18 cellular contexts compared by ENCODE assay signal in the genomic region with DNA sequence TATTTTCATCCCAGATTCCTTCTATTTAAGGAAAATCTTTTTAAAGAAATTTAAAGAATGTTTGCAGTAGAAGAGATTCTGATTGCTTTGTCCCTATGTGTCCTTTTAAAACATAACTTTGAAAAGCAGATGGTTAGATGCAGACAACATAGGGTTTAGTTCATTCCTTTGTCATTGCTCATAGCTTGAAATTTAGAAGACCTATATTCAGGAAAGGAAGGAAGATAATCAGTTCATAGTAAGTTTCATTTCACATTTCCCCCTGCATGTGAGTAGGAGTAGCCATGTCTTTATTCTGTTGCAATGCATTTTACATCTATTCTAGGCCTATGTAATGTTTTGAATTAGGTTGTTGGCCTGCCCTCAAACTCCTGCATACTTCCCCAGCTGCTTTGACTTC.
DNase-seq lines count a peak whose midpoint lies in the region; ATAC-seq, FAIRE-seq and TF ChIP-seq lines count a peak whose summit lies in the region.
"Had no signal": no experiment of that assay in that cellular context is flagged by ENCODE, and none has a peak within 500 bp of the region (broad histone marks: within the 10 kb centered on the region; RNA-seq: fewer than 3 reads in every experiment).

No MANE protein-coding gene starts in this region.

- no peak for TF ChIP-seq CTCF in PC-3 (conservative IDR thresholded peaks at IDR 0.05; ENCODE audit: low read depth, low read length)
- TF ChIP-seq CTCF in osteocyte (IDR thresholded peaks at IDR 0.05), result no peak
- no peak for TF ChIP-seq CTCF in uterus (IDR thresholded peaks at IDR 0.05)
- no peak for TF ChIP-seq CTCF in endothelial cell (IDR thresholded peaks at IDR 0.05; ENCODE audit: unreplicated experiment)

- peaks cover 8% of the 10 kb centered on the region for H3K9me3 Mint-ChIP-seq in osteocyte (ENCODE audit: unreplicated experiment)
- no peaks in the 10 kb centered on the region for H3K9me3 Mint-ChIP-seq in endothelial cell (ENCODE audit: unreplicated experiment)
- H3K9me3 Mint-ChIP-seq: activated naive CD8-positive, alpha-beta T cell treated with anti-CD3 and anti-CD28 coated beads, Interleukin-2, amount 10 ng/mL, durations not matched to agents 7 days and 5 days had no signal

- no peak overlapping the region for H3K27ac ChIP-seq in PC-3 (ENCODE audit: low read length)
- no peak overlapping the region for H3K27ac ChIP-seq in uterus
- H3K27ac ChIP-seq: BLaER1, thoracic aorta had no signal

- H3K27ac Mint-ChIP-seq in osteocyte (ENCODE audit: unreplicated experiment) (peak overlapping the region; percentile 28), T-helper 17 cell (no peak overlapping the region), endothelial cell (ENCODE audit: unreplicated experiment) (no peak overlapping the region)
- H3K27ac Mint-ChIP-seq: activated naive CD8-positive, alpha-beta T cell treated with anti-CD3 and anti-CD28 coated beads, Interleukin-2, amount 10 ng/mL, durations not matched to agents 7 days and 5 days; activated T-helper 17 cell treated with anti-CD3 and anti-CD28 coated beads, Interleukin-2, amount 50 U/mL, for 72 hours had no signal

- H2AFZ ChIP-seq in PC-3 (ENCODE audit: low read length), result no peak overlapping the region

- H3K4me1 Mint-ChIP-seq in osteocyte (ENCODE audit: unreplicated experiment) (peaks cover 25% of the 10 kb centered on the region), T-helper 17 cell (no peaks in the 10 kb centered on the region), endothelial cell (ENCODE audit: unreplicated experiment) (no peaks in the 10 kb centered on the region)
- H3K4me1 Mint-ChIP-seq: activated naive CD8-positive, alpha-beta T cell treated with anti-CD3 and anti-CD28 coated beads, Interleukin-2, amount 10 ng/mL, durations not matched to agents 7 days and 5 days; activated T-helper 17 cell treated with anti-CD3 and anti-CD28 coated beads, Interleukin-2, amount 50 U/mL, for 72 hours had no signal

- H3K36me3 ChIP-seq in PC-3 (ENCODE audit: low read depth, low read length), result no peaks in the 10 kb centered on the region
- no peaks in the 10 kb centered on the region for H3K36me3 ChIP-seq in uterus
- H3K36me3 ChIP-seq: BLaER1, thoracic aorta had no signal

- H3K4me2 ChIP-seq in PC-3 (ENCODE audit: low read length), result no peak overlapping the region
- H3K4me2 ChIP-seq: BLaER1 had no signal

- H3K4me3 Mint-ChIP-seq in osteocyte (ENCODE audit: unreplicated experiment) (no peak overlapping the region), T-helper 17 cell (no peak overlapping the region), endothelial cell (ENCODE audit: unreplicated experiment) (no peak overlapping the region)
- H3K4me3 Mint-ChIP-seq: activated naive CD8-positive, alpha-beta T cell treated with anti-CD3 and anti-CD28 coated beads, Interleukin-2, amount 10 ng/mL, durations not matched to agents 7 days and 5 days; activated T-helper 17 cell treated with anti-CD3 and anti-CD28 coated beads, Interleukin-2, amount 50 U/mL, for 72 hours had no signal

- H3K36me3 Mint-ChIP-seq in osteocyte (ENCODE audit: unreplicated experiment), result peaks cover 2% of the 10 kb centered on the region
- H3K36me3 Mint-ChIP-seq in T-helper 17 cell (ENCODE audit: low read depth), result no peaks in the 10 kb centered on the region
- no peaks in the 10 kb centered on the region for H3K36me3 Mint-ChIP-seq in endothelial cell (ENCODE audit: low read depth, unreplicated experiment)
- H3K36me3 Mint-ChIP-seq: activated naive CD8-positive, alpha-beta T cell treated with anti-CD3 and anti-CD28 coated beads, Interleukin-2, amount 10 ng/mL, durations not matched to agents 7 days and 5 days had no signal

- POLR2A ChIA-PET in PC-3 (lab: Charles Lee; ENCODE audit: unreplicated experiment), result no interaction called here

- H3K27me3 Mint-ChIP-seq in osteocyte (ENCODE audit: unreplicated experiment) (no peaks in the 10 kb centered on the region), T-helper 17 cell (no peaks in the 10 kb centered on the region), endothelial cell (ENCODE audit: unreplicated experiment) (no peaks in the 10 kb centered on the region)
- H3K27me3 Mint-ChIP-seq: activated naive CD8-positive, alpha-beta T cell treated with anti-CD3 and anti-CD28 coated beads, Interleukin-2, amount 10 ng/mL, durations not matched to agents 7 days and 5 days; activated T-helper 17 cell treated with anti-CD3 and anti-CD28 coated beads, Interleukin-2, amount 50 U/mL, for 72 hours had no signal

- no TSS peak for BruUV-seq in PC-3 (replicated peaks; lab: Mats Ljungman, UMichigan)

- DNase-seq in GM04503 (ENCODE audit: low read depth) (peak; percentile 13), PC-3 (peak; percentile 4), osteocyte (ENCODE audit: extremely low spot score, unreplicated experiment) (no peak), uterus (no peak), iPS-NIHi7 (ENCODE audit: extremely low spot score) (no peak), T-helper 17 cell (no peak), endothelial cell (ENCODE audit: low spot score) (no peak)
- DNase-seq: activated naive CD8-positive, alpha-beta T cell treated with anti-CD3 and anti-CD28 coated beads, Interleukin-2, amount 10 ng/mL, durations not matched to agents 7 days and 5 days; effector CD8-positive, alpha-beta T cell; NCI-H1930; NCI-H446; NK-92 treated with Interleukin-12 subunit alpha and Interleukin-12 subunit beta, amount 100 ng/mL, for 24 hours; retina had no signal

- no peaks in the 10 kb centered on the region for H3K9me3 ChIP-seq in PC-3 (ENCODE audit: low read length)
- H3K9me3 ChIP-seq in uterus, result no peaks in the 10 kb centered on the region
- H3K9me3 ChIP-seq in T-helper 17 cell (ENCODE audit: control insufficient read depth, low read length, poor library complexity, severe bottlenecking), result no peaks in the 10 kb centered on the region
- H3K9me3 ChIP-seq: BLaER1, thoracic aorta had no signal

- no peaks in the 10 kb centered on the region for H3K9me2 ChIP-seq in PC-3 (replicated peaks; ENCODE audit: low read length)

- intact Hi-C loops in PC-3 (cut with micrococcal nuclease), result no loop called here
- intact Hi-C loops in uterus (cut with DNase I; ENCODE audit: low total_unique reads), result no loop called here

- H3K79me2 ChIP-seq in PC-3 (ENCODE audit: low read length), result no peaks in the 10 kb centered on the region

- H3K4me1 ChIP-seq in PC-3 (ENCODE audit: insufficient read depth, low read length), result no peaks in the 10 kb centered on the region
- no peaks in the 10 kb centered on the region for H3K4me1 ChIP-seq in uterus
- H3K4me1 ChIP-seq: BLaER1 had no signal

- CTCF ChIA-PET in PC-3 (lab: Charles Lee), result no interaction called here

- ATAC-seq in PC-3, result no peak
- no peak for ATAC-seq in T-helper 17 cell
- ATAC-seq: activated T-helper 17 cell treated with anti-CD3 and anti-CD28 coated beads, Interleukin-2, amount 50 U/mL, for 72 hours; left lobe of liver had no signal

- H3F3A ChIP-seq in PC-3 (ENCODE audit: low read length, unreplicated experiment), result no peaks in the 10 kb centered on the region

- H3K27me3 ChIP-seq in PC-3 (ENCODE audit: low read length) (no peaks in the 10 kb centered on the region), uterus (no peaks in the 10 kb centered on the region)
- H3K27me3 ChIP-seq: BLaER1 had no signal

- H3K4me3 ChIP-seq in PC-3 (ENCODE audit: low read length) (no peak overlapping the region), uterus (no peak overlapping the region)
- H3K4me3 ChIP-seq: BLaER1, thoracic aorta had no signal

- TF ChIP-seq POLR2A in uterus (IDR thresholded peaks at IDR 0.05), result no peak

- H4K20me1 ChIP-seq in PC-3 (ENCODE audit: low read length), result no peaks in the 10 kb centered on the region
- H4K20me1 ChIP-seq: BLaER1 had no signal

- H3K9ac ChIP-seq in PC-3 (ENCODE audit: low read length), result no peak overlapping the region
- H3K9ac ChIP-seq: BLaER1 had no signal

- FAIRE-seq in endometrium (lab: Jason Lieb, UNC), result peak; percentile 58

Comparison
In these comparisons a context has a peak if more than half of its experiments do, and no peak if none do; other contexts are left out.
1. DNase-seq: peak in GM04503 (single experiment) and PC-3 (single experiment); none in osteocyte (single experiment), uterus (0 of 2), iPS-NIHi7 (single experiment), T-helper 17 cell (0 of 3) and endothelial cell (single experiment).